ENCODE assay signal across 10 cellular contexts in genomic region chr20:11454966-11455799, GRCh38.
DNase-seq lines count a peak whose midpoint lies in the region; ATAC-seq and TF ChIP-seq lines count a peak whose summit lies in the region.
"Had no signal": no experiment of that assay in that cellular context is flagged by ENCODE, and none has a peak within 500 bp of the region (broad histone marks: within the 10 kb centered on the region; RNA-seq: fewer than 3 reads in every experiment).

No MANE protein-coding gene starts in this region.

- TF ChIP-seq CTCF in HFF-Myc (IDR thresholded peaks at IDR 0.05; ENCODE audit: low read depth, low read length, missing control alignments) (no peak), RWPE1 (conservative IDR thresholded peaks at IDR 0.05; ENCODE audit: low read depth) (no peak), lower lobe of right lung (IDR thresholded peaks at IDR 0.05) (no peak)

- H3K27ac ChIP-seq in RWPE1 (no peak overlapping the region), lower lobe of right lung (no peak overlapping the region)

- CTCF ChIA-PET in RWPE1 (lab: Yijun Ruan, JAX): no interaction called here

- H3K4me3 ChIP-seq in HFF-Myc (replicated peaks; ENCODE audit: low read depth, low read length) (no peak overlapping the region), lower lobe of right lung (no peak overlapping the region)

- DNase-seq in CD1c-positive myeloid dendritic cell (ENCODE audit: extremely low spot score) (peak; percentile 7), HFF-Myc (ENCODE audit: extremely low read depth, low read depth) (peak; percentile 72), RWPE1 (ENCODE audit: low spot score) (peak; percentile 76), glomerular endothelial cell (ENCODE audit: extremely low read depth, low read depth, low spot score) (peak; percentile 90), NCI-H345 (lab: John Stamatoyannopoulos, UW) (no peak), lower lobe of right lung (no peak), NCI-H1048 (lab: John Stamatoyannopoulos, UW) (no peak)
- no peak for DNase-seq in activated T-cell treated with anti-CD3 and anti-CD28 coated beads, Interleukin-2, amount 50 U/mL, for 48 hours
- DNase-seq: KBM-7, left cardiac atrium had no signal

- ATAC-seq in lower lobe of right lung: no peak
- ATAC-seq: left cardiac atrium had no signal

- H3K27me3 ChIP-seq in lower lobe of right lung (ENCODE audit: low read depth): no peaks in the 10 kb centered on the region

- POLR2A ChIA-PET in RWPE1 (lab: Yijun Ruan, JAX; ENCODE audit: low non-redundant PET): no interaction called here

- H3K4me1 ChIP-seq in lower lobe of right lung: no peaks in the 10 kb centered on the region

- no peaks in the 10 kb centered on the region for H3K9me3 ChIP-seq in lower lobe of right lung

- no peaks in the 10 kb centered on the region for H3K36me3 ChIP-seq in lower lobe of right lung

- intact Hi-C loops in lower lobe of right lung (cut with DNase I): no loop called here

Comparison
In these comparisons a context has a peak if more than half of its experiments do, and no peak if none do; other contexts are left out.
1. DNase-seq: peak in CD1c-positive myeloid dendritic cell (single experiment), HFF-Myc (single experiment), RWPE1 (single experiment) and glomerular endothelial cell (single experiment); none in activated T-cell treated with anti-CD3 and anti-CD28 coated beads, Interleukin-2, amount 50 U/mL, for 48 hours (0 of 2), NCI-H345 (single experiment), lower lobe of right lung (single experiment) and NCI-H1048 (single experiment).